14 cellular contexts compared by ENCODE assay signal in the genomic region with DNA sequence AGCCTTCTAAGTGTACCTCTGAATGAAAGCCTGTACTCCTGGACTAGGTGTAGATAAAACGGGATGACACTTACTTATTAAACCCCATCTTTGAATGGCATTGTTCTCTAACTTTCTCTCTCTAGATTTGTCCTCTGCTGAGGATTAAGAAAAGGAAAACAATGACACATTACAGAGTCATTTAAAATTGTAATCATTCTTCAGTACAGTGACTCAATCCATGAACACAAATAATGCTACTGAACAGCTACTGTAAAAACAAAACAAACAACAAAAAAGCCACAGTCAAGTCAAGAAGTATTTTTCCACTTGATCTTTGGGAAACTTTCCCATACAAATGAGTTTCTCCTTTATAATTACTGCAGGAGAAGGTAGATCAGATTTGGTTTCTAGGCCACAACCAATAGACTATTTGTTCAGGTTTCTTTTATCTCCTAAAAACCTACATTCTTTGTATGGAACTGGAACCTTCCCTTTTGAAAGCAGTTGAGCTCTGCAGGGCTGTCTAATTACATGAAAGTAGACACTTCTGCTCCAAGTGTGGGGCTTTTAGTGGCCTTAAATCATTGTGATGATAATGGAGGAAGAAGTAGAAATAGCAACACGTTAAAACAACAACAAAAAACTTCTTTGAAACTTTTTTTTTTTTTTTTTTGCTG.
DNase-seq lines count a peak whose midpoint lies in the region; ATAC-seq, FAIRE-seq and TF ChIP-seq lines count a peak whose summit lies in the region.
"Had no signal": no experiment of that assay in that cellular context is flagged by ENCODE, and none has a peak within 500 bp of the region (broad histone marks: within the 10 kb centered on the region; RNA-seq: fewer than 3 reads in every experiment).

No MANE protein-coding gene starts in this region.

- no peak for TF ChIP-seq CTCF in A549 (IDR thresholded peaks at IDR 0.05)
- no peak for TF ChIP-seq CTCF in foreskin keratinocyte (conservative IDR thresholded peaks at IDR 0.05)
- no peak for TF ChIP-seq CTCF in GM13976 (IDR thresholded peaks at IDR 0.05; ENCODE audit: borderline replicate concordance, control extremely low read depth, extremely low read depth, insufficient read depth, missing control alignments)

- WGBS in A549 (ENCODE audit: missing lambda C conversion rate): 55% methylated on average over 2 of the region's 2 CpGs

- peaks cover 6% of the 10 kb centered on the region for H3K4me1 Mint-ChIP-seq in activated T-helper 1 cell treated with anti-CD3 and anti-CD28 coated beads, Interleukin-12 subunit alpha, Interleukin-12 subunit beta, Interleukin-2, Interleukin-4 antibody, amounts not matched to agents 30 ng/mL and 10 ng/mL and 1 ng/mL, durations not matched to agents 14 hours and 24 hours and 36 hours (ENCODE audit: low read depth)

- DNase-seq in A549 (ENCODE audit: low read depth in 1 of 2, low spot score in 1 of 2) (peak; percentile 4 to 10), HAP-1 (ENCODE audit: low spot score in 2 of 2) (peak; percentile 51 to 89), foreskin keratinocyte (peak; percentile 25 to 53), SK-N-DZ (ENCODE audit: low spot score) (no peak), GM13976 (ENCODE audit: low spot score) (no peak), NCI-H345 treated with DMSO at 0.1 percent for 48 hours (lab: John Stamatoyannopoulos, UW; ENCODE audit: unreplicated experiment) (no peak)
- no peak for DNase-seq in activated T-helper 1 cell treated with anti-CD3 and anti-CD28 coated beads, Interleukin-12 subunit alpha, Interleukin-12 subunit beta, Interleukin-2, Interleukin-4 antibody, amounts not matched to agents 30 ng/mL and 10 ng/mL and 1 ng/mL, durations not matched to agents 14 hours and 24 hours and 36 hours (ENCODE audit: low spot score)
- DNase-seq: NCI-H1092 treated with DMSO at 0.1 percent for 48 hours, NCI-H526 treated with DMSO at 0.1 percent for 48 hours, nucleus accumbens had no signal

- H3K36me3 ChIP-seq in HAP-1 (replicated peaks): peaks cover 7% of the 10 kb centered on the region

- H3K4me3 ChIP-seq in A549 (no peak overlapping the region), HAP-1 (no peak overlapping the region)
- H3K4me3 ChIP-seq: SK-N-MC, vagina had no signal

- in situ Hi-C loops in HAP-1 (cut with MboI; ENCODE audit: low sequenced_read_pairs): no loop called here
- in situ Hi-C loops in GM13976 (cut with MboI; ENCODE audit: low sequenced_read_pairs, unreplicated experiment): no loop called here

- peaks cover 32% of the 10 kb centered on the region for H3K36me3 Mint-ChIP-seq in activated T-helper 1 cell treated with anti-CD3 and anti-CD28 coated beads, Interleukin-12 subunit alpha, Interleukin-12 subunit beta, Interleukin-2, Interleukin-4 antibody, amounts not matched to agents 30 ng/mL and 10 ng/mL and 1 ng/mL, durations not matched to agents 14 hours and 24 hours and 36 hours (ENCODE audit: low read depth)

- peak overlapping the region; percentile 12 for H3K4me2 ChIP-seq in A549

- H3K9me3 ChIP-seq in A549 (no peaks in the 10 kb centered on the region), HAP-1 (no peaks in the 10 kb centered on the region)
- H3K9me3 ChIP-seq: vagina had no signal

- no peak for TF ChIP-seq RAD21 in A549 (conservative IDR thresholded peaks at IDR 0.05 in 1 of 2, IDR thresholded peaks at IDR 0.05 in 1 of 2)

- FAIRE-seq in A549 (lab: Jason Lieb, UNC): no peak

- peaks cover 12% of the 10 kb centered on the region; the same call in 2 of the 3 replicates for H3K4me1 ChIP-seq in A549
- peaks cover 28% of the 10 kb centered on the region for H3K4me1 ChIP-seq in HAP-1
- no peaks in the 10 kb centered on the region for H3K4me1 ChIP-seq in foreskin keratinocyte
- H3K4me1 ChIP-seq: vagina had no signal

- ATAC-seq in A549 (peak; percentile 56 to 72; a peak in 4 of 6 replicates), foreskin keratinocyte (peak; percentile 84), HG02642 (IDR thresholded peaks at IDR 0.05; ENCODE audit: poor library complexity, unreplicated experiment) (no peak)
- ATAC-seq: left lobe of liver had no signal

- peak overlapping the region; percentile 19 for H3K27ac Mint-ChIP-seq in activated T-helper 1 cell treated with anti-CD3 and anti-CD28 coated beads, Interleukin-12 subunit alpha, Interleukin-12 subunit beta, Interleukin-2, Interleukin-4 antibody, amounts not matched to agents 30 ng/mL and 10 ng/mL and 1 ng/mL, durations not matched to agents 14 hours and 24 hours and 36 hours

- no peak overlapping the region for H3K4me3 Mint-ChIP-seq in activated T-helper 1 cell treated with anti-CD3 and anti-CD28 coated beads, Interleukin-12 subunit alpha, Interleukin-12 subunit beta, Interleukin-2, Interleukin-4 antibody, amounts not matched to agents 30 ng/mL and 10 ng/mL and 1 ng/mL, durations not matched to agents 14 hours and 24 hours and 36 hours

- H3K9me3 Mint-ChIP-seq in activated T-helper 1 cell treated with anti-CD3 and anti-CD28 coated beads, Interleukin-12 subunit alpha, Interleukin-12 subunit beta, Interleukin-2, Interleukin-4 antibody, amounts not matched to agents 30 ng/mL and 10 ng/mL and 1 ng/mL, durations not matched to agents 14 hours and 24 hours and 36 hours: no peaks in the 10 kb centered on the region

- intact Hi-C loops in activated T-helper 1 cell treated with anti-CD3 and anti-CD28 coated beads, Interleukin-12 subunit alpha, Interleukin-12 subunit beta, Interleukin-2, Interleukin-4 antibody, amounts not matched to agents 30 ng/mL and 10 ng/mL and 1 ng/mL, durations not matched to agents 14 hours and 24 hours and 36 hours (cut with micrococcal nuclease): no loop called here

- TF ChIP-seq POLR2A in A549 (IDR thresholded peaks at IDR 0.05; ENCODE audit: low read length): no peak

- H3K27me3 ChIP-seq in HAP-1 (ENCODE audit: low read depth) (no peaks in the 10 kb centered on the region), foreskin keratinocyte (no peaks in the 10 kb centered on the region)
- H3K27me3 ChIP-seq: vagina had no signal

- no peaks in the 10 kb centered on the region for H3K27me3 Mint-ChIP-seq in activated T-helper 1 cell treated with anti-CD3 and anti-CD28 coated beads, Interleukin-12 subunit alpha, Interleukin-12 subunit beta, Interleukin-2, Interleukin-4 antibody, amounts not matched to agents 30 ng/mL and 10 ng/mL and 1 ng/mL, durations not matched to agents 14 hours and 24 hours and 36 hours (ENCODE audit: insufficient read depth)

- POLR2A ChIA-PET in A549 (lab: Yijun Ruan, JAX): no interaction called here

- CTCF ChIA-PET in A549 (lab: Yijun Ruan, JAX): no interaction called here

- no peak overlapping the region for H3K27ac ChIP-seq in A549
- no peak overlapping the region for H3K27ac ChIP-seq in foreskin keratinocyte
- H3K27ac ChIP-seq: SK-N-MC, vagina had no signal

- TF ChIP-seq EP300 in A549 (IDR thresholded peaks at IDR 0.05): no peak

TF ChIP-seq in A549, 52 proteins besides CTCF, POLR2A, EP300 and RAD21:
- TF ChIP-seq FOSL2 (IDR thresholded peaks at IDR 0.05): no peak
- peak; percentile 73 for TF ChIP-seq FOSL2 (CRISPR knock-in tag; IDR thresholded peaks at IDR 0.05)
- TF ChIP-seq, protein P1, sequence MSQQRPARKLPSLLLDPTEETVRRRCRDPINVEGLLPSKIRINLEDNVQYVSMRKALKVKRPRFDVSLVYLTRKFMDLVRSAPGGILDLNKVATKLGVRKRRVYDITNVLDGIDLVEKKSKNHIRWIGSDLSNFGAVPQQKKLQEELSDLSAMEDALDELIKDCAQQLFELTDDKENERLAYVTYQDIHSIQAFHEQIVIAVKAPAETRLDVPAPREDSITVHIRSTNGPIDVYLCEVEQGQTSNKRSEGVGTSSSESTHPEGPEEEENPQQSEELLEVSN (IDR thresholded peaks at IDR 0.05; ENCODE audit: borderline replicate concordance, low read depth): no peak
- peak in 1 of 2 experiments; percentile 15; a peak in 1 of 4 replicates for TF ChIP-seq CEBPB (IDR thresholded peaks at IDR 0.05)
- TF ChIP-seq HOXA7 (CRISPR knock-in tag; IDR thresholded peaks at IDR 0.05): no peak
- TF ChIP-seq KDM5A (IDR thresholded peaks at IDR 0.05): no peak
- no peak for TF ChIP-seq CBX8 (IDR thresholded peaks at IDR 0.05)
TF ChIP-seq in A549: peak in this region for 2.

Comparison
In these comparisons a context has a peak if more than half of its experiments do, and no peak if none do; other contexts are left out.
1. DNase-seq: peak in A549 (2 of 2), HAP-1 (2 of 2) and foreskin keratinocyte (2 of 2); none in activated T-helper 1 cell treated with anti-CD3 and anti-CD28 coated beads, Interleukin-12 subunit alpha, Interleukin-12 subunit beta, Interleukin-2, Interleukin-4 antibody, amounts not matched to agents 30 ng/mL and 10 ng/mL and 1 ng/mL, durations not matched to agents 14 hours and 24 hours and 36 hours (single experiment), SK-N-DZ (single experiment), GM13976 (single experiment) and NCI-H345 treated with DMSO at 0.1 percent for 48 hours (single experiment).